Comparison of ENCODE assay signal across 29 cellular contexts in the genomic region with DNA sequence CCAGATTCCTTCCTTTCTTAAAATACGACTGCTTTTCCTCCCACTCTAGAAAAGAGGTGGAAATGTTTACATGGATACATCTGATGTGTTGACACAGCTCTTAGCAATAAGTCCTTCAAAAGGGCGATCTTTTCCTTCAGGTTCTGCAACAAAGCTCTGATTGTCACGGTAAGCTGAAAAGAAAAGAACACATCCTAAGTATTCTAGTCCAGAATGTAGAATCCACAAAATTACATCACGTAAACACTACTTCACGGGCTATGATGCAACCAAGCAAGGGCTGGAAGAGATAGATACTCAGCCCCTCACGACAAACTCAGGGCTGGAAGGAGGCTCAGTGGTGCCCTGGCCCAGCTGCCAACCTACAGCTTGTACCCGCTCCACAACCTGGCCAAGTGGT. TPM values are rescaled to one million over a fixed set of nuclear protein-coding genes. Genes with fewer than 3 reads are reported as not detected.
"Had no signal": no experiment of that assay in that cellular context is flagged by ENCODE, and none has a peak within 500 bp of the region (broad histone marks: within the 10 kb centered on the region; RNA-seq: fewer than 3 reads in every experiment).

No MANE protein-coding gene starts in this region.

- H2AFZ ChIP-seq: parathyroid adenoma had no signal

- H3K4me3 Mint-ChIP-seq: activated B cell treated with CpG ODN at 0.5 μM for 24 hours; activated CD4-positive, alpha-beta T cell treated with anti-CD3 and anti-CD28 coated beads for 36 hours; activated naive CD8-positive, alpha-beta T cell treated with anti-CD3 and anti-CD28 coated beads for 36 hours; activated T-cell treated with anti-CD3 and anti-CD28 coated beads, Interleukin-2, amount 50 U/mL, for 24 hours; central memory CD8-positive, alpha-beta T cell; naive thymus-derived CD8-positive, alpha-beta T cell; stimulated activated effector memory CD8-positive, alpha-beta T cell treated with anti-CD3 and anti-CD28 coated beads, Interleukin-12 subunit alpha, Interleukin-12 subunit beta, amount 100 ng/mL, for 72 hours; stimulated activated naive CD8-positive, alpha-beta T cell treated with anti-CD3 and anti-CD28 coated beads, Interleukin-15, amount 100 ng/mL, for 72 hours; T-helper 17 cell had no signal

- H3K27ac Mint-ChIP-seq: activated B cell treated with CpG ODN at 0.5 μM for 24 hours; activated CD4-positive, alpha-beta T cell treated with anti-CD3 and anti-CD28 coated beads for 36 hours; activated naive CD8-positive, alpha-beta T cell treated with anti-CD3 and anti-CD28 coated beads for 36 hours; activated T-cell treated with anti-CD3 and anti-CD28 coated beads, Interleukin-2, amount 50 U/mL, for 24 hours; activated T-helper 2 cell treated with anti-CD3 and anti-CD28 coated beads, Interferon-gamma antibody, Interleukin-2, Interleukin-4, amounts not matched to agents 10 μg/mL and 5 μg/mL and 100 μg/mL, durations not matched to agents 14 hours and 24 hours and 36 hours; stimulated activated effector memory CD8-positive, alpha-beta T cell treated with anti-CD3 and anti-CD28 coated beads, Interleukin-12 subunit alpha, Interleukin-12 subunit beta, amount 100 ng/mL, for 72 hours; stimulated activated naive CD8-positive, alpha-beta T cell treated with anti-CD3 and anti-CD28 coated beads, Interleukin-15, amount 100 ng/mL, for 72 hours; T-helper 17 cell had no signal

- H3K27me3 Mint-ChIP-seq: activated B cell treated with CpG ODN at 0.5 μM for 24 hours; activated CD4-positive, alpha-beta T cell treated with anti-CD3 and anti-CD28 coated beads for 36 hours; activated naive CD8-positive, alpha-beta T cell treated with anti-CD3 and anti-CD28 coated beads for 36 hours; activated T-cell treated with anti-CD3 and anti-CD28 coated beads, Interleukin-2, amount 50 U/mL, for 24 hours; central memory CD8-positive, alpha-beta T cell; naive thymus-derived CD8-positive, alpha-beta T cell; stimulated activated naive CD8-positive, alpha-beta T cell treated with anti-CD3 and anti-CD28 coated beads, Interleukin-15, amount 100 ng/mL, for 72 hours; T-helper 17 cell had no signal

- H3K9me3 Mint-ChIP-seq: activated B cell treated with CpG ODN at 0.5 μM for 24 hours; activated naive CD8-positive, alpha-beta T cell treated with anti-CD3 and anti-CD28 coated beads for 36 hours; activated T-cell treated with anti-CD3 and anti-CD28 coated beads, Interleukin-2, amount 50 U/mL, for 24 hours; activated T-helper 2 cell treated with anti-CD3 and anti-CD28 coated beads, Interferon-gamma antibody, Interleukin-2, Interleukin-4, amounts not matched to agents 10 μg/mL and 5 μg/mL and 100 μg/mL, durations not matched to agents 14 hours and 24 hours and 36 hours; central memory CD8-positive, alpha-beta T cell; naive thymus-derived CD8-positive, alpha-beta T cell; stimulated activated effector memory CD8-positive, alpha-beta T cell treated with anti-CD3 and anti-CD28 coated beads, Interleukin-12 subunit alpha, Interleukin-12 subunit beta, amount 100 ng/mL, for 72 hours; stimulated activated naive CD8-positive, alpha-beta T cell treated with anti-CD3 and anti-CD28 coated beads, Interleukin-15, amount 100 ng/mL, for 72 hours had no signal

- DNase-seq: activated B cell treated with CpG ODN at 0.5 μM for 24 hours; activated CD4-positive, alpha-beta T cell treated with anti-CD3 and anti-CD28 coated beads for 36 hours; activated CD4-positive, alpha-beta T cell treated with anti-CD3 and anti-CD28 coated beads, Interleukin-2, amount 50 U/mL, for 4 hours; activated CD8-positive, alpha-beta memory T cell treated with anti-CD3 and anti-CD28 coated beads for 24 hours; activated CD8-positive, alpha-beta memory T cell treated with anti-CD3 and anti-CD28 coated beads, Interleukin-2, amount 50 U/mL, for 4 hours; activated naive CD4-positive, alpha-beta T cell; activated naive CD8-positive, alpha-beta T cell treated with anti-CD3 and anti-CD28 coated beads for 36 hours; activated T-cell treated with anti-CD3 and anti-CD28 coated beads, Interleukin-2, amount 50 U/mL, for 24 hours; amniotic stem cell; colonic mucosa; esophagus squamous epithelium; left lung; naive thymus-derived CD8-positive, alpha-beta T cell; right cardiac atrium; stimulated activated CD4-positive, alpha-beta T cell treated with anti-CD3 and anti-CD28 coated beads, Interleukin-1b, Interleukin-23, amount 100 ng/mL, for 48 hours; stimulated activated naive CD8-positive, alpha-beta T cell treated with anti-CD3 and anti-CD28 coated beads, Interleukin-15, amount 100 ng/mL, for 72 hours; T-helper 17 cell had no signal

- H3K27ac ChIP-seq: breast epithelium, colonic mucosa, esophagus squamous epithelium, left lung, neutrophil, parathyroid adenoma, skin epidermis, suprapubic skin had no signal

- H3K9me3 ChIP-seq: breast epithelium, colonic mucosa, esophagus squamous epithelium, left lung, neutrophil, suprapubic skin, tibial nerve had no signal

- H3K36me3 ChIP-seq: breast epithelium, colonic mucosa, suprapubic skin had no signal

- H3K27me3 ChIP-seq: breast epithelium, colonic mucosa, esophagus squamous epithelium, left lung, neutrophil, suprapubic skin, tibial nerve had no signal

- H3K36me3 Mint-ChIP-seq: activated naive CD8-positive, alpha-beta T cell treated with anti-CD3 and anti-CD28 coated beads for 36 hours had no signal

- H3K4me3 ChIP-seq: breast epithelium, colonic mucosa, esophagus squamous epithelium, left lung, lung, suprapubic skin, tibial nerve had no signal

- H3K4me1 ChIP-seq: breast epithelium, colonic mucosa, esophagus squamous epithelium, left lung, parathyroid adenoma, suprapubic skin had no signal

- H3K79me2 ChIP-seq: parathyroid adenoma had no signal

- H3K4me1 Mint-ChIP-seq: activated B cell treated with CpG ODN at 0.5 μM for 24 hours; activated CD4-positive, alpha-beta T cell treated with anti-CD3 and anti-CD28 coated beads for 36 hours; activated naive CD8-positive, alpha-beta T cell treated with anti-CD3 and anti-CD28 coated beads for 36 hours; stimulated activated naive CD8-positive, alpha-beta T cell treated with anti-CD3 and anti-CD28 coated beads, Interleukin-15, amount 100 ng/mL, for 72 hours had no signal

- ATAC-seq: activated CD4-positive, alpha-beta T cell treated with anti-CD3 and anti-CD28 coated beads for 36 hours; left lung; naive thymus-derived CD8-positive, alpha-beta T cell; stimulated activated effector memory CD8-positive, alpha-beta T cell treated with anti-CD3 and anti-CD28 coated beads, Interleukin-12 subunit alpha, Interleukin-12 subunit beta, amount 100 ng/mL, for 72 hours; stimulated activated naive CD8-positive, alpha-beta T cell treated with anti-CD3 and anti-CD28 coated beads, Interleukin-15, amount 100 ng/mL, for 72 hours; T-helper 17 cell had no signal

RNA-seq across cellular contexts. Expression of a gene that starts 19.1 kb away (rescaled TPM):
- total RNA-seq: activated B cell treated with CpG ODN at 0.5 μM for 24 hours; activated CD4-positive, alpha-beta T cell treated with anti-CD3 and anti-CD28 coated beads for 36 hours; activated naive CD8-positive, alpha-beta T cell treated with anti-CD3 and anti-CD28 coated beads for 36 hours; activated T-helper 2 cell treated with anti-CD3 and anti-CD28 coated beads, Interferon-gamma antibody, Interleukin-2, Interleukin-4, amounts not matched to agents 10 μg/mL and 5 μg/mL and 100 μg/mL, durations not matched to agents 14 hours and 24 hours and 36 hours; colonic mucosa; esophagus squamous epithelium; kidney epithelial cell; naive thymus-derived CD8-positive, alpha-beta T cell; pulmonary artery endothelial cell; suprapubic skin; T-helper 17 cell had no signal
- polyA plus RNA-seq: naive thymus-derived CD8-positive, alpha-beta T cell; right cardiac atrium had no signal
